In genomic region chr20:16004108-16004854, GRCh38 we compare ENCODE assay signal across 14 cellular contexts.
"Had no signal": no experiment of that assay in that cellular context is flagged by ENCODE, and none has a peak within 500 bp of the region (broad histone marks: within the 10 kb centered on the region; RNA-seq: fewer than 3 reads in every experiment).

No MANE protein-coding gene starts in this region.

- H3K4me3 Mint-ChIP-seq: activated CD8-positive, alpha-beta T cell treated with anti-CD3 and anti-CD28 coated beads for 36 hours; activated naive CD8-positive, alpha-beta T cell treated with anti-CD3 and anti-CD28 coated beads, Interleukin-2, amount 50 U/mL, for 24 hours had no signal

- H3K27me3 ChIP-seq: tibial nerve, vagina had no signal

- H3K27ac Mint-ChIP-seq: activated CD8-positive, alpha-beta T cell treated with anti-CD3 and anti-CD28 coated beads for 36 hours; activated naive CD8-positive, alpha-beta T cell treated with anti-CD3 and anti-CD28 coated beads, Interleukin-2, amount 50 U/mL, for 24 hours had no signal

- H3K4me3 ChIP-seq: lower lobe of right lung, smooth muscle cell, tibial nerve, vagina had no signal

- H3K27me3 Mint-ChIP-seq: activated CD8-positive, alpha-beta T cell treated with anti-CD3 and anti-CD28 coated beads for 36 hours; activated naive CD8-positive, alpha-beta T cell treated with anti-CD3 and anti-CD28 coated beads, Interleukin-2, amount 50 U/mL, for 24 hours had no signal

- H3K9me3 ChIP-seq: lower lobe of right lung, tibial nerve, vagina had no signal

- H3K36me3 ChIP-seq: lower lobe of right lung, tibial nerve, vagina had no signal

- H3K4me1 ChIP-seq: lower lobe of right lung, parathyroid adenoma, tibial nerve, vagina had no signal

- DNase-seq: activated CD8-positive, alpha-beta memory T cell treated with anti-CD3 and anti-CD28 coated beads, Interleukin-2, amount 50 U/mL, for 48 hours; activated CD8-positive, alpha-beta T cell treated with anti-CD3 and anti-CD28 coated beads for 36 hours; activated naive CD4-positive, alpha-beta T cell; activated naive CD8-positive, alpha-beta T cell treated with anti-CD3 and anti-CD28 coated beads, Interleukin-2, amount 50 U/mL, for 24 hours; cortex of kidney; effector CD8-positive, alpha-beta T cell; lower lobe of right lung; midbrain; retina; T-helper 2 cell had no signal

- H3K4me1 Mint-ChIP-seq: activated naive CD8-positive, alpha-beta T cell treated with anti-CD3 and anti-CD28 coated beads, Interleukin-2, amount 50 U/mL, for 24 hours had no signal

- H3K27ac ChIP-seq: lower lobe of right lung, parathyroid adenoma, tibial nerve, vagina had no signal

- ATAC-seq: activated CD8-positive, alpha-beta T cell treated with anti-CD3 and anti-CD28 coated beads for 36 hours; activated naive CD8-positive, alpha-beta T cell treated with anti-CD3 and anti-CD28 coated beads, Interleukin-2, amount 50 U/mL, for 24 hours; lower lobe of right lung had no signal
